Comparison of ENCODE assay signal across 14 cellular contexts in the genomic region with DNA sequence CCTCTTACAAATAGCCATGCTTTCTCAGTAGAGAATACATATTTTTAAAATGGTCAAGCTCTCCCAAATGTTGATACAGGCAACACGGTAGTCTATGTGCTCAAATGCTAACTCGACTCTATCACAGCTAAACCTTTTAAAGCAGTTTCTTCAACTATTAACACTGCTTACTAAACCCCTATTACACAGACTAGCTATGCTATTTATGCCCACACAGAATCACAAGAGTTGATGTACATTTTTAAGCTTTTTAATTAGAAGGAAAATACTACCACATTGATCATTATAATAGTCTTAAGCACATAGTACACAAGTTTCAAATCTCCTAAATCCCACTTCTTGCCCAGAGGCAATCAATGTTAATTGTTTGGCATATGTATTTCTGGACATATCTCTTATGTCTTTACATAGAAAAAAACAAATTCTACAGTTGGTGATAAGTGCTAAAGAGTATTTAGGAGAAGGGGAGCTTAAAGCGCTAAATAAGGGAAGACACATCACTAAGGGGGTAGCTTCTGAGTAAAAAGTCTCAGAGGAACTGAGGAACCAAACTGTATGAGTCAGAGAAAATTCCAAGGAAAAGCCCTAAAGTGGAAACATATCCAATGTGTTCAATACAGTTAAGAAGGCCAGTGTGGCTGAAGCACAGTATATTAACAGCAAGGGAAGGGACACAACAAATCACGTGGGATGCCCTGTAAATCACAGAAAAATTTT. TPM values are rescaled to one million over a fixed set of nuclear protein-coding genes. Genes with fewer than 3 reads are reported as not detected.
DNase-seq lines count a peak whose midpoint lies in the region; ATAC-seq and TF ChIP-seq lines count a peak whose summit lies in the region.
"Had no signal": no experiment of that assay in that cellular context is flagged by ENCODE, and none has a peak within 500 bp of the region (broad histone marks: within the 10 kb centered on the region; RNA-seq: fewer than 3 reads in every experiment).

No MANE protein-coding gene starts in this region.

- H3K9me3 ChIP-seq in fibroblast of lung (ENCODE audit: control insufficient read depth, insufficient read depth, low read depth, low read length) (no peaks in the 10 kb centered on the region), prostate gland (no peaks in the 10 kb centered on the region)

- H3K4me2 ChIP-seq in fibroblast of lung (ENCODE audit: extremely low read depth, insufficient read depth, low read length), result peak overlapping the region; percentile 35

- H3K27me3 Mint-ChIP-seq in activated naive CD4-positive, alpha-beta T cell treated with anti-CD3 and anti-CD28 coated beads, Interleukin-2, amount 50 U/mL, for 24 hours, result no peaks in the 10 kb centered on the region

- peaks cover 73% of the 10 kb centered on the region for H3K4me1 Mint-ChIP-seq in activated naive CD4-positive, alpha-beta T cell treated with anti-CD3 and anti-CD28 coated beads, Interleukin-2, amount 50 U/mL, for 24 hours
- peaks cover 64% of the 10 kb centered on the region for H3K4me1 Mint-ChIP-seq in stimulated activated effector memory CD8-positive, alpha-beta T cell treated with anti-CD3 and anti-CD28 coated beads, Interleukin-12 subunit alpha, Interleukin-12 subunit beta, amount 100 ng/mL, for 72 hours

- H3K27ac Mint-ChIP-seq in activated naive CD4-positive, alpha-beta T cell treated with anti-CD3 and anti-CD28 coated beads, Interleukin-2, amount 50 U/mL, for 24 hours, result peak overlapping the region; percentile 92
- H3K27ac Mint-ChIP-seq in stimulated activated effector memory CD8-positive, alpha-beta T cell treated with anti-CD3 and anti-CD28 coated beads, Interleukin-12 subunit alpha, Interleukin-12 subunit beta, amount 100 ng/mL, for 72 hours, result peak overlapping the region; percentile 57

- TF ChIP-seq CTCF in fibroblast of lung (conservative IDR thresholded peaks at IDR 0.05 in 1 of 2, IDR thresholded peaks at IDR 0.05 in 1 of 2; ENCODE audit: low read depth in 1 of 2, low read length in 2 of 2), result no peak
- TF ChIP-seq CTCF in prostate gland (IDR thresholded peaks at IDR 0.05), result no peak

- peaks cover 11% of the 10 kb centered on the region for H4K20me1 ChIP-seq in fibroblast of lung (ENCODE audit: control insufficient read depth, extremely low read depth, insufficient read depth, low read length)

- H3K4me1 ChIP-seq in fibroblast of lung (ENCODE audit: control insufficient read depth, extremely low read depth, insufficient read depth, low read length), result peaks cover 22% of the 10 kb centered on the region
- H3K4me1 ChIP-seq in prostate gland (replicated peaks), result peaks cover 8% of the 10 kb centered on the region

- no peak for DNase-seq in activated naive CD4-positive, alpha-beta T cell (lab: John Stamatoyannopoulos, UW)
- DNase-seq in fibroblast of lung (ENCODE audit: low read depth in 2 of 2) (peak in 1 of 2 donors; percentile 41), putamen (ENCODE audit: low spot score) (no peak), prostate gland (ENCODE audit: low spot score) (no peak), NCI-H446 (lab: John Stamatoyannopoulos, UW) (no peak)
- no peak for DNase-seq in stimulated activated effector memory CD8-positive, alpha-beta T cell treated with anti-CD3 and anti-CD28 coated beads, Interleukin-12 subunit alpha, Interleukin-12 subunit beta, amount 100 ng/mL, for 72 hours (ENCODE audit: low spot score in 2 of 2)
- DNase-seq: GOT3, NCI-H1930, occipital lobe, Right ventricle myocardium superior had no signal

- no peaks in the 10 kb centered on the region for H3K27me3 ChIP-seq in fibroblast of lung (ENCODE audit: control insufficient read depth, insufficient read depth, low read length)
- no peaks in the 10 kb centered on the region for H3K27me3 ChIP-seq in prostate gland (replicated peaks; ENCODE audit: insufficient read depth)

- H3K36me3 Mint-ChIP-seq in activated naive CD4-positive, alpha-beta T cell treated with anti-CD3 and anti-CD28 coated beads, Interleukin-2, amount 50 U/mL, for 24 hours, result peaks cover 40% of the 10 kb centered on the region
- peaks cover 100% of the 10 kb centered on the region for H3K36me3 Mint-ChIP-seq in stimulated activated effector memory CD8-positive, alpha-beta T cell treated with anti-CD3 and anti-CD28 coated beads, Interleukin-12 subunit alpha, Interleukin-12 subunit beta, amount 100 ng/mL, for 72 hours

- H3K36me3 ChIP-seq in fibroblast of lung (ENCODE audit: control insufficient read depth, insufficient read depth, low read length) (peaks cover 6% of the 10 kb centered on the region), prostate gland (peaks cover 0 to 5% of the 10 kb centered on the region in 2 donors)

- peaks cover 98% of the 10 kb centered on the region for H3K79me2 ChIP-seq in fibroblast of lung (ENCODE audit: control insufficient read depth, insufficient read depth, low read length)

- intact Hi-C loops in prostate gland (cut with DNase I), result no loop called here

- peak; percentile 60 for ATAC-seq in SK-N-SH treated with all-trans-retinoic acid at 6 μM for 48 hours
- no peak for ATAC-seq in stimulated activated effector memory CD8-positive, alpha-beta T cell treated with anti-CD3 and anti-CD28 coated beads, Interleukin-12 subunit alpha, Interleukin-12 subunit beta, amount 100 ng/mL, for 72 hours

- no peak overlapping the region for H2AFZ ChIP-seq in fibroblast of lung (ENCODE audit: low read length)

- no peak overlapping the region for H3K4me3 ChIP-seq in fibroblast of lung (replicated peaks in 1 of 4; ENCODE audit: control extremely low read depth in 1 of 4, insufficient read depth in 1 of 4, low read depth in 3 of 4, low read length in 4 of 4)
- no peak overlapping the region for H3K4me3 ChIP-seq in prostate gland

- no peaks in the 10 kb centered on the region for H3K9me3 Mint-ChIP-seq in activated naive CD4-positive, alpha-beta T cell treated with anti-CD3 and anti-CD28 coated beads, Interleukin-2, amount 50 U/mL, for 24 hours
- no peaks in the 10 kb centered on the region for H3K9me3 Mint-ChIP-seq in stimulated activated effector memory CD8-positive, alpha-beta T cell treated with anti-CD3 and anti-CD28 coated beads, Interleukin-12 subunit alpha, Interleukin-12 subunit beta, amount 100 ng/mL, for 72 hours

- H3K9ac ChIP-seq in fibroblast of lung (ENCODE audit: insufficient read depth, low read length), result no peak overlapping the region

- WGBS in prostate gland, result 54% methylated on average over 4 of the region's 4 CpGs

- peak overlapping the region; percentile 86 for H3K4me3 Mint-ChIP-seq in activated naive CD4-positive, alpha-beta T cell treated with anti-CD3 and anti-CD28 coated beads, Interleukin-2, amount 50 U/mL, for 24 hours
- peak overlapping the region; percentile 96 for H3K4me3 Mint-ChIP-seq in stimulated activated effector memory CD8-positive, alpha-beta T cell treated with anti-CD3 and anti-CD28 coated beads, Interleukin-12 subunit alpha, Interleukin-12 subunit beta, amount 100 ng/mL, for 72 hours

- TF ChIP-seq POLR2A in prostate gland (IDR thresholded peaks at IDR 0.05), result no peak

- H3K27ac ChIP-seq in fibroblast of lung (ENCODE audit: insufficient read depth, low read length) (no peak overlapping the region), prostate gland (no peak overlapping the region)

TF ChIP-seq in SK-N-SH treated with all-trans-retinoic acid at 6 μM for 48 hours, 23 proteins besides CTCF, POLR2A, EP300 and RAD21:
- no peak for TF ChIP-seq GLIS3 (CRISPR knock-in tag; IDR thresholded peaks at IDR 0.05)

RNA-seq across cellular contexts. Expression of gene HNRNPC, which starts 13.7 kb away (rescaled TPM):
- total RNA-seq in fibroblast of lung, result 671 and 885 TPM in 2 replicates
- polyA plus RNA-seq in fibroblast of lung, result 543 and 766 TPM in 2 replicates
- polyA plus RNA-seq in fibroblast of lung (2012), result 469 and 630 TPM in 2 replicates
- 348 and 524 TPM in 2 replicates for polyA minus RNA-seq in fibroblast of lung (ENCODE audit: low replicate concordance)
- 100 to 1,000 TPM; 411 to 423 TPM for total RNA-seq in prostate gland

RNA-seq across cellular contexts. Expression of gene RPGRIP1, which starts 24.3 kb away (rescaled TPM):
- total RNA-seq in fibroblast of lung, result under 0.01 TPM in 1 of 2 replicates, not detected in the other
- 0.32 TPM in 1 of 2 replicates, not detected in the other for polyA plus RNA-seq in fibroblast of lung
- not detected in 2 replicates for polyA plus RNA-seq in fibroblast of lung (2012)
- polyA minus RNA-seq in fibroblast of lung (ENCODE audit: low replicate concordance), result not detected in 2 replicates
- 1 to 10 TPM in 1 of 2 donors, under 1 TPM in 1; 0.09 to 6.8 TPM for total RNA-seq in prostate gland
- total RNA-seq: activated CD8-positive, alpha-beta memory T cell treated with anti-CD3 and anti-CD28 coated beads for 36 hours had no signal
- polyA plus RNA-seq: BJ had no signal
